ENCODE assay signal across 2 cellular contexts in the genomic region with DNA sequence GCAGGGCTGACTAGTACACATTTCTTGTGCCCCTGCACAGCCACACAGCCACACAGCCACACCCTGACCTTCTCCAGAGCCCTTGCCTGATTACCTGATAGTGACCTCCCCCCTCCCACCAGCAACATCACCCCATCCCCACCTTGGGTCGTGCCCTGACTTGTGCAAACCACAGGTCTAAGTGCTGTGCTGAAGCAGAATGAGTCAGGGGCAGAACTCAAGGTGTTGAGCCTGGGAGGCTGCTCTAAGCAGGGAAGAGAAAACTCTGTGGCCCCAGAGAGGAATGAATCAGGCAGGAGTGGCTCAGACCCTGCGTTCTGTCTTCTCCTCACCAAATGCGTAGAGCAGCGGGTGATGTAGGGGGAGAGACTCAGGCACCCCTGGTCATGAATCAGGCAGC.
TF ChIP-seq lines count a peak whose summit lies in the region.

No MANE protein-coding gene starts in this region.

TF ChIP-seq in A549, 52 proteins besides CTCF, POLR2A, EP300 and RAD21:
- TF ChIP-seq, protein P1, sequence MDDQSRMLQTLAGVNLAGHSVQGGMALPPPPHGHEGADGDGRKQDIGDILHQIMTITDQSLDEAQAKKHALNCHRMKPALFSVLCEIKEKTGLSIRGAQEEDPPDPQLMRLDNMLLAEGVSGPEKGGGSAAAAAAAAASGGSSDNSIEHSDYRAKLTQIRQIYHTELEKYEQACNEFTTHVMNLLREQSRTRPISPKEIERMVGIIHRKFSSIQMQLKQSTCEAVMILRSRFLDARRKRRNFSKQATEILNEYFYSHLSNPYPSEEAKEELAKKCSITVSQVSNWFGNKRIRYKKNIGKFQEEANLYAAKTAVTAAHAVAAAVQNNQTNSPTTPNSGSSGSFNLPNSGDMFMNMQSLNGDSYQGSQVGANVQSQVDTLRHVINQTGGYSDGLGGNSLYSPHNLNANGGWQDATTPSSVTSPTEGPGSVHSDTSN (IDR thresholded peaks at IDR 0.05), result no peak
- TF ChIP-seq HOXB13 (CRISPR knock-in tag; IDR thresholded peaks at IDR 0.05; ENCODE audit: low read depth) (no peak), FOSB (CRISPR knock-in tag; IDR thresholded peaks at IDR 0.05) (no peak), HEYL (CRISPR knock-in tag; IDR thresholded peaks at IDR 0.05) (no peak), TP53 (CRISPR knock-in tag; IDR thresholded peaks at IDR 0.05) (no peak), CHD2 (IDR thresholded peaks at IDR 0.05; ENCODE audit: low read length, partially characterized antibody) (no peak), RNF2 (IDR thresholded peaks at IDR 0.05; ENCODE audit: borderline replicate concordance, low read depth) (no peak), EHMT2 (IDR thresholded peaks at IDR 0.05; ENCODE audit: low read depth) (no peak), ZC3H11A (IDR thresholded peaks at IDR 0.05) (no peak), EHF (CRISPR knock-in tag; IDR thresholded peaks at IDR 0.05) (no peak), NR3C1 (IDR thresholded peaks at IDR 0.05) (no peak), JUNB (IDR thresholded peaks at IDR 0.05) (no peak), FOSL2 (IDR thresholded peaks at IDR 0.05) (no peak), FOSL2 (CRISPR knock-in tag; IDR thresholded peaks at IDR 0.05) (no peak), HOXB5 (CRISPR knock-in tag; IDR thresholded peaks at IDR 0.05) (no peak), JUN (IDR thresholded peaks at IDR 0.05) (no peak), GATA3 (IDR thresholded peaks at IDR 0.05; ENCODE audit: borderline replicate concordance) (no peak), SMC3 (IDR thresholded peaks at IDR 0.05) (no peak)
- TF ChIP-seq, protein P2, sequence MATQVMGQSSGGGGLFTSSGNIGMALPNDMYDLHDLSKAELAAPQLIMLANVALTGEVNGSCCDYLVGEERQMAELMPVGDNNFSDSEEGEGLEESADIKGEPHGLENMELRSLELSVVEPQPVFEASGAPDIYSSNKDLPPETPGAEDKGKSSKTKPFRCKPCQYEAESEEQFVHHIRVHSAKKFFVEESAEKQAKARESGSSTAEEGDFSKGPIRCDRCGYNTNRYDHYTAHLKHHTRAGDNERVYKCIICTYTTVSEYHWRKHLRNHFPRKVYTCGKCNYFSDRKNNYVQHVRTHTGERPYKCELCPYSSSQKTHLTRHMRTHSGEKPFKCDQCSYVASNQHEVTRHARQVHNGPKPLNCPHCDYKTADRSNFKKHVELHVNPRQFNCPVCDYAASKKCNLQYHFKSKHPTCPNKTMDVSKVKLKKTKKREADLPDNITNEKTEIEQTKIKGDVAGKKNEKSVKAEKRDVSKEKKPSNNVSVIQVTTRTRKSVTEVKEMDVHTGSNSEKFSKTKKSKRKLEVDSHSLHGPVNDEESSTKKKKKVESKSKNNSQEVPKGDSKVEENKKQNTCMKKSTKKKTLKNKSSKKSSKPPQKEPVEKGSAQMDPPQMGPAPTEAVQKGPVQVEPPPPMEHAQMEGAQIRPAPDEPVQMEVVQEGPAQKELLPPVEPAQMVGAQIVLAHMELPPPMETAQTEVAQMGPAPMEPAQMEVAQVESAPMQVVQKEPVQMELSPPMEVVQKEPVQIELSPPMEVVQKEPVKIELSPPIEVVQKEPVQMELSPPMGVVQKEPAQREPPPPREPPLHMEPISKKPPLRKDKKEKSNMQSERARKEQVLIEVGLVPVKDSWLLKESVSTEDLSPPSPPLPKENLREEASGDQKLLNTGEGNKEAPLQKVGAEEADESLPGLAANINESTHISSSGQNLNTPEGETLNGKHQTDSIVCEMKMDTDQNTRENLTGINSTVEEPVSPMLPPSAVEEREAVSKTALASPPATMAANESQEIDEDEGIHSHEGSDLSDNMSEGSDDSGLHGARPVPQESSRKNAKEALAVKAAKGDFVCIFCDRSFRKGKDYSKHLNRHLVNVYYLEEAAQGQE (IDR thresholded peaks at IDR 0.05), result no peak

TF ChIP-seq in GM23338, 12 proteins besides CTCF, POLR2A, EP300 and RAD21 (continued from another document):
- TF ChIP-seq, protein P3, sequence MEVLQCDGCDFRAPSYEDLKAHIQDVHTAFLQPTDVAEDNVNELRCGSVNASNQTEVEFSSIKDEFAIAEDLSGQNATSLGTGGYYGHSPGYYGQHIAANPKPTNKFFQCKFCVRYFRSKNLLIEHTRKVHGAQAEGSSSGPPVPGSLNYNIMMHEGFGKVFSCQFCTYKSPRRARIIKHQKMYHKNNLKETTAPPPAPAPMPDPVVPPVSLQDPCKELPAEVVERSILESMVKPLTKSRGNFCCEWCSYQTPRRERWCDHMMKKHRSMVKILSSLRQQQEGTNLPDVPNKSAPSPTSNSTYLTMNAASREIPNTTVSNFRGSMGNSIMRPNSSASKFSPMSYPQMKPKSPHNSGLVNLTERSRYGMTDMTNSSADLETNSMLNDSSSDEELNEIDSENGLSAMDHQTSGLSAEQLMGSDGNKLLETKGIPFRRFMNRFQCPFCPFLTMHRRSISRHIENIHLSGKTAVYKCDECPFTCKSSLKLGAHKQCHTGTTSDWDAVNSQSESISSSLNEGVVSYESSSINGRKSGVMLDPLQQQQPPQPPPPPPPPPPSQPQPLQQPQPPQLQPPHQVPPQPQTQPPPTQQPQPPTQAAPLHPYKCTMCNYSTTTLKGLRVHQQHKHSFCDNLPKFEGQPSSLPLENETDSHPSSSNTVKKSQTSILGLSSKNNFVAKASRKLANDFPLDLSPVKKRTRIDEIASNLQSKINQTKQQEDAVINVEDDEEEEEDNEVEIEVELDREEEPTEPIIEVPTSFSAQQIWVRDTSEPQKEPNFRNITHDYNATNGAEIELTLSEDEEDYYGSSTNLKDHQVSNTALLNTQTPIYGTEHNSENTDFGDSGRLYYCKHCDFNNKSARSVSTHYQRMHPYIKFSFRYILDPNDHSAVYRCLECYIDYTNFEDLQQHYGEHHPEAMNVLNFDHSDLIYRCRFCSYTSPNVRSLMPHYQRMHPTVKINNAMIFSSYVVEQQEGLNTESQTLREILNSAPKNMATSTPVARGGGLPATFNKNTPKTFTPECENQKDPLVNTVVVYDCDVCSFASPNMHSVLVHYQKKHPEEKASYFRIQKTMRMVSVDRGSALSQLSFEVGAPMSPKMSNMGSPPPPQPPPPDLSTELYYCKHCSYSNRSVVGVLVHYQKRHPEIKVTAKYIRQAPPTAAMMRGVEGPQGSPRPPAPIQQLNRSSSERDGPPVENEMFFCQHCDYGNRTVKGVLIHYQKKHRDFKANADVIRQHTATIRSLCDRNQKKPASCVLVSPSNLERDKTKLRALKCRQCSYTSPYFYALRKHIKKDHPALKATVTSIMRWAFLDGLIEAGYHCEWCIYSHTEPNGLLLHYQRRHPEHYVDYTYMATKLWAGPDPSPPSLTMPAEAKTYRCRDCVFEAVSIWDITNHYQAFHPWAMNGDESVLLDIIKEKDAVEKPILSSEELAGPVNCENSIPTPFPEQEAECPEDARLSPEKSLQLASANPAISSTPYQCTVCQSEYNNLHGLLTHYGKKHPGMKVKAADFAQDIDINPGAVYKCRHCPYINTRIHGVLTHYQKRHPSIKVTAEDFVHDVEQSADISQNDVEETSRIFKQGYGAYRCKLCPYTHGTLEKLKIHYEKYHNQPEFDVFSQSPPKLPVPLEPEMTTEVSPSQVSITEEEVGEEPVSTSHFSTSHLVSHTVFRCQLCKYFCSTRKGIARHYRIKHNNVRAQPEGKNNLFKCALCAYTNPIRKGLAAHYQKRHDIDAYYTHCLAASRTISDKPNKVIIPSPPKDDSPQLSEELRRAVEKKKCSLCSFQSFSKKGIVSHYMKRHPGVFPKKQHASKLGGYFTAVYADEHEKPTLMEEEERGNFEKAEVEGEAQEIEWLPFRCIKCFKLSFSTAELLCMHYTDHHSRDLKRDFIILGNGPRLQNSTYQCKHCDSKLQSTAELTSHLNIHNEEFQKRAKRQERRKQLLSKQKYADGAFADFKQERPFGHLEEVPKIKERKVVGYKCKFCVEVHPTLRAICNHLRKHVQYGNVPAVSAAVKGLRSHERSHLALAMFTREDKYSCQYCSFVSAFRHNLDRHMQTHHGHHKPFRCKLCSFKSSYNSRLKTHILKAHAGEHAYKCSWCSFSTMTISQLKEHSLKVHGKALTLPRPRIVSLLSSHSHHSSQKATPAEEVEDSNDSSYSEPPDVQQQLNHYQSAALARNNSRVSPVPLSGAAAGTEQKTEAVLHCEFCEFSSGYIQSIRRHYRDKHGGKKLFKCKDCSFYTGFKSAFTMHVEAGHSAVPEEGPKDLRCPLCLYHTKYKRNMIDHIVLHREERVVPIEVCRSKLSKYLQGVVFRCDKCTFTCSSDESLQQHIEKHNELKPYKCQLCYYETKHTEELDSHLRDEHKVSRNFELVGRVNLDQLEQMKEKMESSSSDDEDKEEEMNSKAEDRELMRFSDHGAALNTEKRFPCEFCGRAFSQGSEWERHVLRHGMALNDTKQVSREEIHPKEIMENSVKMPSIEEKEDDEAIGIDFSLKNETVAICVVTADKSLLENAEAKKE (CRISPR knock-in tag; IDR thresholded peaks at IDR 0.05), result no peak
- TF ChIP-seq ZNF114 (CRISPR knock-in tag; IDR thresholded peaks at IDR 0.05), result no peak
- no peak for TF ChIP-seq ZNF331 (CRISPR knock-in tag; IDR thresholded peaks at IDR 0.05; ENCODE audit: low read depth)
- no peak for TF ChIP-seq JUNB (IDR thresholded peaks at IDR 0.05; ENCODE audit: unreplicated experiment)
- TF ChIP-seq, protein P2 (IDR thresholded peaks at IDR 0.05; ENCODE audit: unreplicated experiment), result no peak
- no peak for TF ChIP-seq POLR2AphosphoS5 (IDR thresholded peaks at IDR 0.05; ENCODE audit: low read depth)
- TF ChIP-seq CREB1 (CRISPR knock-in tag; IDR thresholded peaks at IDR 0.05; ENCODE audit: low read depth), result no peak
- TF ChIP-seq NANOG (IDR thresholded peaks at IDR 0.05; ENCODE audit: borderline replicate concordance), result no peak
- no peak for TF ChIP-seq STAT1 (IDR thresholded peaks at IDR 0.05; ENCODE audit: unreplicated experiment)
- no peak for TF ChIP-seq EZH2phosphoT487 (IDR thresholded peaks at IDR 0.05; ENCODE audit: unreplicated experiment)
